Comparison of ENCODE assay signal across 1 cellular context in genomic region chr6:3748726-3749389, GRCh38.
TF ChIP-seq lines count a peak whose summit lies in the region.

No MANE protein-coding gene starts in this region.

TF ChIP-seq in liver, 16 proteins besides CTCF, POLR2A, EP300 and RAD21 (continued from another document):
- TF ChIP-seq REST (IDR thresholded peaks at IDR 0.05) (no peak), SP1 (IDR thresholded peaks at IDR 0.05) (no peak), JUND (IDR thresholded peaks at IDR 0.05) (no peak), ZBTB33 (IDR thresholded peaks at IDR 0.05) (no peak), NR2F2 (IDR thresholded peaks at IDR 0.05) (no peak), GABPA (IDR thresholded peaks at IDR 0.05 in 1 of 2, conservative IDR thresholded peaks at IDR 0.05 in 1 of 2) (no peak), HNF4A (conservative IDR thresholded peaks at IDR 0.05) (no peak), TAF1 (conservative IDR thresholded peaks at IDR 0.05) (no peak)
TF ChIP-seq in liver: peak in this region for 0.
